Comparison of ENCODE assay signal across 8 cellular contexts in genomic region chr7:100476903-100477870, GRCh38. TPM values are rescaled to one million over a fixed set of nuclear protein-coding genes. Genes with fewer than 3 reads are reported as not detected.
DNase-seq lines count a peak whose midpoint lies in the region; ATAC-seq, FAIRE-seq and TF ChIP-seq lines count a peak whose summit lies in the region.

No MANE protein-coding gene starts in this region.

- no peak for TF ChIP-seq EP300 in A549 (IDR thresholded peaks at IDR 0.05)

- H3K27ac ChIP-seq in A549, result peak overlapping the region; percentile 87 to 96
- H3K27ac ChIP-seq in HCT116 (ENCODE audit: low read depth, low read length), result peak overlapping the region; percentile 16; the same call in 1 of the 2 replicates

- no peaks in the 10 kb centered on the region for H3K9me3 ChIP-seq in A549
- no peaks in the 10 kb centered on the region for H3K9me3 ChIP-seq in HCT116 (ENCODE audit: control insufficient read depth in 1 of 2, insufficient read depth in 1 of 2, low read depth in 1 of 2, low read length in 2 of 2)
- H3K9me3 ChIP-seq in iPS-15b (ENCODE audit: control insufficient read depth, insufficient read depth, low read length), result no peaks in the 10 kb centered on the region

- peaks cover 12% of the 10 kb centered on the region for H3K36me3 Mint-ChIP-seq in activated naive CD4-positive, alpha-beta T cell treated with anti-CD3 and anti-CD28 coated beads for 36 hours (ENCODE audit: low read depth)

- H3K9me3 Mint-ChIP-seq in activated naive CD4-positive, alpha-beta T cell treated with anti-CD3 and anti-CD28 coated beads for 36 hours, result no peaks in the 10 kb centered on the region

- H3K4me2 ChIP-seq in A549 (peak overlapping the region; percentile 74), HCT116 (ENCODE audit: low read length) (peak overlapping the region; percentile 81; the same call in 1 of the 2 replicates)

- no TSS peak for BruUV-seq in HCT116 (replicated peaks; lab: Mats Ljungman, UMichigan)

- H3K27ac Mint-ChIP-seq in activated naive CD4-positive, alpha-beta T cell treated with anti-CD3 and anti-CD28 coated beads for 36 hours, result peak overlapping the region; percentile 62

- peaks cover 0 to 2% of the 10 kb centered on the region in 2 experiments; a peak in 1 of 4 replicates for H3K36me3 ChIP-seq in HCT116 (ENCODE audit: control insufficient read depth in 1 of 2, insufficient read depth in 2 of 2, low read length in 2 of 2)
- H3K36me3 ChIP-seq in iPS-15b (ENCODE audit: control insufficient read depth, insufficient read depth, low read length), result peaks cover 8% of the 10 kb centered on the region

- TF ChIP-seq POLR2A in A549 (IDR thresholded peaks at IDR 0.05; ENCODE audit: low read length) (no peak), HCT116 (IDR thresholded peaks at IDR 0.05; ENCODE audit: borderline replicate concordance, extremely low read depth, insufficient read depth, insufficient read length) (no peak)

- H3K79me2 ChIP-seq in HCT116 (ENCODE audit: insufficient read depth, low read length), result peaks cover 6% of the 10 kb centered on the region; the same call in 1 of the 2 replicates

- H2AFZ ChIP-seq in HCT116 (ENCODE audit: low read depth, low read length, poor library complexity, severe bottlenecking), result no peak overlapping the region

- no peaks in the 10 kb centered on the region for H4K20me1 ChIP-seq in HCT116 (ENCODE audit: insufficient read depth)

- RAD21 ChIA-PET in HCT116 (lab: Charles Lee; ENCODE audit: low non-redundant PET in 1 of 2, low total read pairs in 2 of 2, uncharacterized antibody in 2 of 2, unreplicated experiment in 2 of 2), result no interaction called here

- H3K27me3 Mint-ChIP-seq in activated naive CD4-positive, alpha-beta T cell treated with anti-CD3 and anti-CD28 coated beads for 36 hours (ENCODE audit: low read depth), result no peaks in the 10 kb centered on the region

- H3K9me2 ChIP-seq in HCT116 (ENCODE audit: insufficient read depth), result no peaks in the 10 kb centered on the region

- CTCF ChIA-PET in A549 (lab: Yijun Ruan, JAX), result interaction anchor here (0.6 to 8.5 kb wide), 6 partner anchors 9 to 371 kb away, joined by 3 to 127 read pairs (median 5); no protein-coding TSS in a partner anchor
- CTCF ChIA-PET in HCT116 (lab: Charles Lee), result interaction anchor here (3.3 kb wide), 1 partner anchor 82 kb away, joined by 14 read pairs; no protein-coding TSS in a partner anchor
- CTCF ChIA-PET in activated naive CD4-positive, alpha-beta T cell treated with anti-CD3 and anti-CD28 coated beads for 36 hours (lab: Charles Lee), result interaction anchor here (0.7 to 2.1 kb wide), 6 partner anchors 9 to 136 kb away, joined by 3 to 17 read pairs (median 4); no protein-coding TSS in a partner anchor

- POLR2A ChIA-PET in A549 (lab: Yijun Ruan, JAX) (interaction anchor here (1.3 kb wide), 1 partner anchor 135 kb away, joined by 3 read pairs; the partner anchor contains the start of gene MOSPD3), HCT116 (lab: Charles Lee) (no interaction called here)

- intact Hi-C loops in HCT116 (cut with micrococcal nuclease), result no loop called here
- intact Hi-C loops in activated naive CD4-positive, alpha-beta T cell treated with anti-CD3 and anti-CD28 coated beads for 36 hours (cut with micrococcal nuclease), result loop anchor here (5.0 kb wide), 3 partner anchors 200 to 230 kb away; partner anchors contain the start of genes GIGYF1 and POP7

- no peak for ATAC-seq in A549
- no peak for ATAC-seq in HCT116
- ATAC-seq in HG03196 (IDR thresholded peaks at IDR 0.05; ENCODE audit: unreplicated experiment), result no peak

- H3K4me1 ChIP-seq in A549, result peaks cover 33% of the 10 kb centered on the region
- H3K4me1 ChIP-seq in HCT116 (ENCODE audit: control insufficient read depth in 1 of 2, insufficient read depth in 2 of 2, low read length in 2 of 2), result peaks cover 9 to 27% of the 10 kb centered on the region in 2 experiments
- H3K4me1 ChIP-seq in iPS-15b (ENCODE audit: control insufficient read depth, insufficient read depth, low read length), result peaks cover 2% of the 10 kb centered on the region

- TF ChIP-seq CTCF in A549 (IDR thresholded peaks at IDR 0.05), result no peak
- peak in 1 of 3 experiments; percentile 25; a peak in 2 of 6 replicates for TF ChIP-seq CTCF in HCT116 (IDR thresholded peaks at IDR 0.05 in 2 of 3, conservative IDR thresholded peaks at IDR 0.05 in 1 of 3; ENCODE audit: borderline replicate concordance in 1 of 3, insufficient read depth in 1 of 3, low read depth in 2 of 3, low read length in 2 of 3)

- 77% methylated on average over 14 of the region's 30 CpGs for WGBS in A549 (ENCODE audit: missing lambda C conversion rate)

- no peak overlapping the region for H3K9ac ChIP-seq in HCT116 (ENCODE audit: low read length)
- H3K9ac ChIP-seq in iPS-15b (ENCODE audit: low read depth, low read length), result no peak overlapping the region

- no peaks in the 10 kb centered on the region for H3K27me3 ChIP-seq in HCT116 (ENCODE audit: insufficient read depth, low read length)
- no peaks in the 10 kb centered on the region for H3K27me3 ChIP-seq in iPS-15b (ENCODE audit: control insufficient read depth, insufficient read depth, low read length)

- peaks cover 50% of the 10 kb centered on the region for H3K4me1 Mint-ChIP-seq in activated naive CD4-positive, alpha-beta T cell treated with anti-CD3 and anti-CD28 coated beads for 36 hours (ENCODE audit: low read depth)

- H3K4me3 ChIP-seq in A549, result peak overlapping the region; percentile 75
- H3K4me3 ChIP-seq in HCT116 (replicated peaks in 1 of 2; ENCODE audit: low read depth in 1 of 2, low read length in 2 of 2), result no peak overlapping the region; a peak in 1 of 4 replicates
- peak overlapping the region; percentile 39 for H3K4me3 ChIP-seq in iPS-15b (ENCODE audit: low read depth, low read length)

- TF ChIP-seq RAD21 in A549 (conservative IDR thresholded peaks at IDR 0.05 in 1 of 2, IDR thresholded peaks at IDR 0.05 in 1 of 2) (no peak), HCT116 (IDR thresholded peaks at IDR 0.05; ENCODE audit: low read depth) (no peak)

- H3K4me3 Mint-ChIP-seq in activated naive CD4-positive, alpha-beta T cell treated with anti-CD3 and anti-CD28 coated beads for 36 hours, result peak overlapping the region; percentile 98

- no peak for DNase-seq in A549 (ENCODE audit: low read depth in 1 of 2, low spot score in 1 of 2)
- DNase-seq in HCT116 (ENCODE audit: low read depth, low spot score), result no peak
- peak; percentile 78 for DNase-seq in activated naive CD4-positive, alpha-beta T cell treated with anti-CD3 and anti-CD28 coated beads for 36 hours
- DNase-seq in stimulated activated CD4-positive, alpha-beta T cell treated with anti-CD3 and anti-CD28 coated beads, Interleukin-4, amount 100 ng/mL, for 1 hour, result peak; percentile 46
- DNase-seq in central memory CD4-positive, alpha-beta T cell, result no peak
- no peak for DNase-seq in DMS114 treated with DMSO at 0.1 percent for 48 hours (lab: John Stamatoyannopoulos, UW; ENCODE audit: unreplicated experiment)

- FAIRE-seq in A549 (lab: Jason Lieb, UNC), result no peak

TF ChIP-seq in A549, 52 proteins besides CTCF, POLR2A, EP300 and RAD21:
- no peak for TF ChIP-seq SMC3 (IDR thresholded peaks at IDR 0.05)

RNA-seq across cellular contexts. Expression of gene TSC22D4, which starts 1.8 kb away (rescaled TPM):
- polyA plus RNA-seq in A549 (2011; rRNA removed) (6.2 and 7.9 TPM in 2 replicates), A549 (2017; fragmentation: RNase III; extraction: RNeasy Plus Mini Kit Qiagen cat#74134 plus additional on column Dnase treatment) (20.7 to 28.9 TPM (median 28.3 TPM) in 3 replicates)
- 15.5 and 22.6 TPM in 2 replicates for polyA plus RNA-seq in A549 (2012; cell fraction: cytosol; rRNA removed)
- polyA plus RNA-seq in A549 (2012; cell fraction: nucleus; rRNA removed), result 26.1 and 31.1 TPM in 2 replicates
- 6.5 and 8.2 TPM in 2 replicates for polyA minus RNA-seq in A549 (2011; rRNA and poly(A)+ RNA removed)
- total RNA-seq in HCT116 (2021; ENCODE audit: unreplicated experiment), result 36.9 TPM
- 24.9 and 27.4 TPM in 2 replicates for polyA plus RNA-seq in HCT116 (2012)
- total RNA-seq in activated naive CD4-positive, alpha-beta T cell treated with anti-CD3 and anti-CD28 coated beads for 36 hours, result 10 to 100 TPM; 46.0 to 48.7 TPM

RNA-seq across cellular contexts. Expression of gene NYAP1, which starts 6.5 kb away (rescaled TPM):
- polyA plus RNA-seq in A549 (2011; rRNA removed), result 0.32 and 0.47 TPM in 2 replicates
- 0.70 and 0.96 TPM in 2 replicates for polyA plus RNA-seq in A549 (2012; cell fraction: cytosol; rRNA removed)
- 1.6 and 1.9 TPM in 2 replicates for polyA plus RNA-seq in A549 (2012; cell fraction: nucleus; rRNA removed)
- polyA plus RNA-seq in A549 (2017; fragmentation: RNase III; extraction: RNeasy Plus Mini Kit Qiagen cat#74134 plus additional on column Dnase treatment), result 1.5 to 3.7 TPM (median 3.1 TPM) in 3 replicates
- 0.12 and 0.24 TPM in 2 replicates for polyA minus RNA-seq in A549 (2011; rRNA and poly(A)+ RNA removed)
- total RNA-seq in HCT116 (2021; ENCODE audit: unreplicated experiment), result 6.7 TPM
- 4.7 and 5.0 TPM in 2 replicates for polyA plus RNA-seq in HCT116 (2012)
- under 1 TPM; 0.17 to 0.30 TPM for total RNA-seq in activated naive CD4-positive, alpha-beta T cell treated with anti-CD3 and anti-CD28 coated beads for 36 hours

RNA-seq across cellular contexts. Expression of gene SPACDR, which starts 13.1 kb away (rescaled TPM):
- 0.17 and 0.40 TPM in 2 replicates for polyA plus RNA-seq in A549 (2011; rRNA removed)
- polyA plus RNA-seq in A549 (2012; cell fraction: cytosol; rRNA removed), result 0.49 and 0.54 TPM in 2 replicates
- polyA plus RNA-seq in A549 (2012; cell fraction: nucleus; rRNA removed), result 0.62 and 0.92 TPM in 2 replicates
- 0.33 to 0.39 TPM (median 0.34 TPM) in 3 replicates for polyA plus RNA-seq in A549 (2017; fragmentation: RNase III; extraction: RNeasy Plus Mini Kit Qiagen cat#74134 plus additional on column Dnase treatment)
- not detected in 2 replicates for polyA minus RNA-seq in A549 (2011; rRNA and poly(A)+ RNA removed)
- 1.7 TPM for total RNA-seq in HCT116 (2021; ENCODE audit: unreplicated experiment)
- polyA plus RNA-seq in HCT116 (2012), result 1.1 TPM in 2 replicates
- 1 to 10 TPM; 2.3 to 2.6 TPM for total RNA-seq in activated naive CD4-positive, alpha-beta T cell treated with anti-CD3 and anti-CD28 coated beads for 36 hours

RNA-seq across cellular contexts. Expression of gene PPP1R35, which starts 40.9 kb away (rescaled TPM):
- polyA plus RNA-seq in A549 (2011; rRNA removed) (15.2 and 15.7 TPM in 2 replicates), A549 (2017; fragmentation: RNase III; extraction: RNeasy Plus Mini Kit Qiagen cat#74134 plus additional on column Dnase treatment) (29.9 to 33.0 TPM (median 31.6 TPM) in 3 replicates)
- polyA plus RNA-seq in A549 (2012; cell fraction: cytosol; rRNA removed), result 66.3 and 69.9 TPM in 2 replicates
- 103 and 122 TPM in 2 replicates for polyA plus RNA-seq in A549 (2012; cell fraction: nucleus; rRNA removed)
- 9.5 and 10.7 TPM in 2 replicates for polyA minus RNA-seq in A549 (2011; rRNA and poly(A)+ RNA removed)
- total RNA-seq in HCT116 (2021; ENCODE audit: unreplicated experiment), result 68.7 TPM
- 59.9 and 65.2 TPM in 2 replicates for polyA plus RNA-seq in HCT116 (2012)
- 10 to 100 TPM; 45.3 to 53.6 TPM for total RNA-seq in activated naive CD4-positive, alpha-beta T cell treated with anti-CD3 and anti-CD28 coated beads for 36 hours

RNA-seq across cellular contexts. Expression of gene MEPCE, which starts 47.6 kb away (rescaled TPM):
- 10.0 and 13.1 TPM in 2 replicates for polyA plus RNA-seq in A549 (2011; rRNA removed)
- 19.7 and 25.3 TPM in 2 replicates for polyA plus RNA-seq in A549 (2012; cell fraction: cytosol; rRNA removed)
- polyA plus RNA-seq in A549 (2012; cell fraction: nucleus; rRNA removed), result 30.0 and 34.0 TPM in 2 replicates
- polyA plus RNA-seq in A549 (2017; fragmentation: RNase III; extraction: RNeasy Plus Mini Kit Qiagen cat#74134 plus additional on column Dnase treatment), result 36.7 to 38.4 TPM (median 38.2 TPM) in 3 replicates
- 22.3 and 25.4 TPM in 2 replicates for polyA minus RNA-seq in A549 (2011; rRNA and poly(A)+ RNA removed)
- total RNA-seq in HCT116 (2021; ENCODE audit: unreplicated experiment), result 44.4 TPM
- polyA plus RNA-seq in HCT116 (2012), result 47.4 and 51.6 TPM in 2 replicates
- 10 to 100 TPM; 39.3 to 39.7 TPM for total RNA-seq in activated naive CD4-positive, alpha-beta T cell treated with anti-CD3 and anti-CD28 coated beads for 36 hours

Comparison
In these comparisons a context has a peak if more than half of its experiments do, and no peak if none do; other contexts are left out.
1. DNase-seq: peak in activated naive CD4-positive, alpha-beta T cell treated with anti-CD3 and anti-CD28 coated beads for 36 hours (single experiment) and stimulated activated CD4-positive, alpha-beta T cell treated with anti-CD3 and anti-CD28 coated beads, Interleukin-4, amount 100 ng/mL, for 1 hour (single experiment); none in A549 (0 of 2), HCT116 (single experiment), central memory CD4-positive, alpha-beta T cell (single experiment) and DMS114 treated with DMSO at 0.1 percent for 48 hours (single experiment).
2. H3K4me3 ChIP-seq: peak in A549 (single experiment) and iPS-15b (single experiment); none in HCT116 (0 of 2).